Comparison of ENCODE assay signal across 34 cellular contexts in genomic region chr7:148585399-148585798, GRCh38. TPM values are rescaled to one million over a fixed set of nuclear protein-coding genes. Genes with fewer than 3 reads are reported as not detected.
"Had no signal": no experiment of that assay in that cellular context is flagged by ENCODE, and none has a peak within 500 bp of the region (broad histone marks: within the 10 kb centered on the region; RNA-seq: fewer than 3 reads in every experiment).

No MANE protein-coding gene starts in this region.

- FAIRE-seq: colon, kidney, urothelium cell line had no signal

- H3K36me3 Mint-ChIP-seq: memory B cell, neural progenitor cell had no signal

- H3K4me1 ChIP-seq: gastrocnemius medialis, psoas muscle, sigmoid colon, stomach, tibial artery, upper lobe of left lung had no signal

- H3K79me2 ChIP-seq: hepatocyte had no signal

- H3K4me3 ChIP-seq: dorsolateral prefrontal cortex, gastrocnemius medialis, heart left ventricle, hepatocyte, lung, neural progenitor cell, psoas muscle, sigmoid colon, stomach, tibial artery, upper lobe of left lung had no signal

- H3K4me3 Mint-ChIP-seq: memory B cell; nephron; neural progenitor cell; stimulated activated effector memory CD8-positive, alpha-beta T cell treated with anti-CD3 and anti-CD28 coated beads, Interleukin-12 subunit alpha, Interleukin-12 subunit beta, amount 100 ng/mL, for 72 hours had no signal

- H2AFZ ChIP-seq: hepatocyte, neural progenitor cell had no signal

- ATAC-seq: esophagus mucosa; gastrocnemius medialis; heart left ventricle; left lobe of liver; psoas muscle; right cardiac atrium; stimulated activated effector memory CD8-positive, alpha-beta T cell treated with anti-CD3 and anti-CD28 coated beads, Interleukin-12 subunit alpha, Interleukin-12 subunit beta, amount 100 ng/mL, for 72 hours had no signal

- H3K9me3 ChIP-seq: gastrocnemius medialis, heart left ventricle, psoas muscle, sigmoid colon, stomach, tibial artery, upper lobe of left lung had no signal

- H3K27ac Mint-ChIP-seq: memory B cell; nephron; neural progenitor cell; stimulated activated effector memory CD8-positive, alpha-beta T cell treated with anti-CD3 and anti-CD28 coated beads, Interleukin-12 subunit alpha, Interleukin-12 subunit beta, amount 100 ng/mL, for 72 hours had no signal

- H3K36me3 ChIP-seq: gastrocnemius medialis, heart left ventricle, neural progenitor cell, sigmoid colon, stomach, tibial artery, upper lobe of left lung had no signal

- H3K27ac ChIP-seq: dorsolateral prefrontal cortex, epithelial cell of prostate, gastrocnemius medialis, hepatocyte, neural progenitor cell, psoas muscle, sigmoid colon, stomach, tibial artery, upper lobe of left lung had no signal

- H3K27me3 ChIP-seq: gastrocnemius medialis, hepatocyte, neural progenitor cell, sigmoid colon, stomach, upper lobe of left lung had no signal

- H3K9ac ChIP-seq: neural progenitor cell had no signal

- H3K9me3 Mint-ChIP-seq: memory B cell; nephron; neural progenitor cell; stimulated activated effector memory CD8-positive, alpha-beta T cell treated with anti-CD3 and anti-CD28 coated beads, Interleukin-12 subunit alpha, Interleukin-12 subunit beta, amount 100 ng/mL, for 72 hours had no signal

- DNase-seq: dorsolateral prefrontal cortex; effector CD4-positive, alpha-beta T cell; foreskin fibroblast; gastrocnemius medialis; heart left ventricle; kidney; psoas muscle; right cardiac atrium; sigmoid colon; stimulated activated CD4-positive, alpha-beta T cell treated with anti-CD3 and anti-CD28 coated beads, Interleukin-2, amount 100 ng/mL, for 24 hours; stimulated activated CD4-positive, alpha-beta T cell treated with anti-CD3 and anti-CD28 coated beads, Interleukin-4, amount 100 ng/mL, for 24 hours; stimulated activated naive CD4-positive, alpha-beta T cell treated with Interleukin-2 at 50 U/mL for 16 hours; stomach; tibial artery; upper lobe of left lung had no signal

- H3K4me2 ChIP-seq: hepatocyte, neural progenitor cell had no signal

RNA-seq across cellular contexts. Expression of gene C7orf33, which starts 5.2 kb away (rescaled TPM):
- total RNA-seq: dorsolateral prefrontal cortex, esophagus mucosa, gastrocnemius medialis, glomerular endothelial cell, heart left ventricle, hepatocyte, kidney, left lobe of liver, liver, lung, mononuclear cell, osteoblast, psoas muscle, renal cortical epithelial cell, right cardiac atrium, sigmoid colon, skeletal muscle tissue, stomach, subcutaneous adipose tissue, temporal lobe, upper lobe of left lung had no signal
- polyA plus RNA-seq: heart left ventricle, hepatocyte, liver, lung, psoas muscle, right cardiac atrium, sigmoid colon, stomach had no signal
